In genomic region chr1:155208656-155209372, GRCh38 we compare ENCODE assay signal across 8 cellular contexts. TPM values are rescaled to one million over a fixed set of nuclear protein-coding genes. Genes with fewer than 3 reads are reported as not detected.
DNase-seq lines count a peak whose midpoint lies in the region; ATAC-seq and TF ChIP-seq lines count a peak whose summit lies in the region.

Gene MTX1, plus strand, starts transcription at chr1:155208695. Its CDS starts 110 bp downstream, at chr1:155208805.

- peaks cover 18% of the 10 kb centered on the region for H3K79me1 ChIP-seq in trophoblast cell (ENCODE audit: low read length)

- H3K36me3 ChIP-seq in HAP-1 (replicated peaks): peaks cover 4% of the 10 kb centered on the region; the same call in 1 of the 2 replicates
- peaks cover 11 to 14% of the 10 kb centered on the region in 2 experiments for H3K36me3 ChIP-seq in trophoblast cell (ENCODE audit: control insufficient read depth in 1 of 2, insufficient read depth in 2 of 2, low read length in 2 of 2)
- peaks cover 0 to 35% (median 5%) of the 10 kb centered on the region in 3 donors for H3K36me3 ChIP-seq in tibial nerve

- H3K9me3 Mint-ChIP-seq in activated naive CD8-positive, alpha-beta T cell treated with anti-CD3 and anti-CD28 coated beads, Interleukin-2, amount 10 ng/mL, durations not matched to agents 7 days and 5 days: no peaks in the 10 kb centered on the region

- H3K9me3 ChIP-seq in HAP-1 (no peaks in the 10 kb centered on the region), trophoblast cell (ENCODE audit: insufficient read depth, low read depth, low read length) (no peaks in the 10 kb centered on the region), tibial nerve (no peaks in the 10 kb centered on the region)

- peak within 1 kb of the TSS; percentile 94 for H2AFZ ChIP-seq in trophoblast cell (ENCODE audit: insufficient read depth, low read length, poor library complexity)

- H3K79me2 ChIP-seq in trophoblast cell (ENCODE audit: control insufficient read depth, insufficient read depth, low read length, poor library complexity): peaks cover 12% of the 10 kb centered on the region

- no peak within 1 kb of the TSS for H3K23ac ChIP-seq in trophoblast cell (ENCODE audit: low read length)

- POLR2A ChIA-PET in activated naive CD8-positive, alpha-beta T cell treated with anti-CD3 and anti-CD28 coated beads, Interleukin-2, amount 10 ng/mL, durations not matched to agents 7 days and 5 days (lab: Charles Lee): interaction anchor here (1.1 to 3.7 kb wide), 9 partner anchors 10 to 41 kb away, joined by 3 to 65 read pairs (median 8); partner anchors contain the start of genes KRTCAP2 and TRIM46

- TF ChIP-seq CTCF in NB4 (IDR thresholded peaks at IDR 0.05; ENCODE audit: low read depth, low read length): no peak
- TF ChIP-seq CTCF in tibial nerve (IDR thresholded peaks at IDR 0.05): peak in 1 of 5 experiments; percentile 46

- ATAC-seq in activated naive CD8-positive, alpha-beta T cell treated with anti-CD3 and anti-CD28 coated beads, Interleukin-2, amount 10 ng/mL, durations not matched to agents 7 days and 5 days (ENCODE audit: low read depth): peak; percentile 74
- ATAC-seq in Right ventricle myocardium superior (ENCODE audit: poor library complexity): peak; percentile 91

- no CpG with 5 or more reads among the region's 60 CpGs for WGBS in trophoblast cell (ENCODE audit: extremely low coverage, insufficient coverage, insufficient read length)
- WGBS in tibial nerve, 2 donors: 0% methylated on average over 25 to 39 of the region's 60 CpGs

- peak within 1 kb of the TSS; percentile 98 for H3K18ac ChIP-seq in trophoblast cell (ENCODE audit: low read length)

- peak within 1 kb of the TSS; percentile 95 for H4K8ac ChIP-seq in trophoblast cell (ENCODE audit: low read depth, low read length)

- peak within 1 kb of the TSS; percentile 99 for H4K91ac ChIP-seq in trophoblast cell (ENCODE audit: low read depth, low read length)

- H2BK12ac ChIP-seq in trophoblast cell (ENCODE audit: low read length): peak within 1 kb of the TSS; percentile 89

- peaks cover 25% of the 10 kb centered on the region for H3K4me1 Mint-ChIP-seq in activated naive CD8-positive, alpha-beta T cell treated with anti-CD3 and anti-CD28 coated beads, Interleukin-2, amount 10 ng/mL, durations not matched to agents 7 days and 5 days

- peak within 1 kb of the TSS; percentile 85 for H3K9ac ChIP-seq in trophoblast cell (ENCODE audit: low read length)

- H3K4me3 Mint-ChIP-seq in activated naive CD8-positive, alpha-beta T cell treated with anti-CD3 and anti-CD28 coated beads, Interleukin-2, amount 10 ng/mL, durations not matched to agents 7 days and 5 days: peak within 1 kb of the TSS; percentile 90

- H3K4me3 ChIP-seq in HAP-1 (peak within 1 kb of the TSS; percentile 88), NB4 (ENCODE audit: low read depth, low read length) (peak within 1 kb of the TSS; percentile 100), trophoblast cell (ENCODE audit: low read depth, low read length) (peak within 1 kb of the TSS; percentile 90), tibial nerve (peak within 1 kb of the TSS; percentile 69 to 97 (median 86))

- H2BK5ac ChIP-seq in trophoblast cell (ENCODE audit: low read depth, low read length, poor library complexity): peak within 1 kb of the TSS; percentile 98

- TF ChIP-seq POLR2A in NB4 (IDR thresholded peaks at IDR 0.05; ENCODE audit: extremely low read depth, insufficient read length) (no peak), tibial nerve (IDR thresholded peaks at IDR 0.05) (peak; percentile 4 to 64)

- H3K27me3 ChIP-seq in HAP-1 (ENCODE audit: low read depth): no peaks in the 10 kb centered on the region
- no peaks in the 10 kb centered on the region for H3K27me3 ChIP-seq in trophoblast cell (ENCODE audit: insufficient read depth, low read length)
- no peaks in the 10 kb centered on the region for H3K27me3 ChIP-seq in tibial nerve

- in situ Hi-C loops in G401 (cut with HindIII; ENCODE audit: low sequenced_read_pairs) (no loop called here), HAP-1 (cut with MboI; ENCODE audit: low sequenced_read_pairs) (no loop called here)

- peaks cover 21% of the 10 kb centered on the region for H3K4me1 ChIP-seq in HAP-1
- peaks cover 12 to 14% of the 10 kb centered on the region in 2 experiments for H3K4me1 ChIP-seq in trophoblast cell (ENCODE audit: control insufficient read depth in 1 of 2, insufficient read depth in 2 of 2, low read length in 2 of 2)
- H3K4me1 ChIP-seq in tibial nerve: peaks cover 0 to 46% (median 23%) of the 10 kb centered on the region in 4 donors

- H3K14ac ChIP-seq in trophoblast cell (ENCODE audit: low read length): peak within 1 kb of the TSS; percentile 97

- H3K27ac ChIP-seq in trophoblast cell (ENCODE audit: low read depth, low read length) (peak within 1 kb of the TSS; percentile 77), tibial nerve (peak within 1 kb of the TSS; percentile 97 to 100 (median 100))

- peak; percentile 84 for DNase-seq in G401 (ENCODE audit: low spot score)
- peak; percentile 78 to 94 for DNase-seq in HAP-1 (ENCODE audit: low spot score in 2 of 2)
- DNase-seq in NB4 (ENCODE audit: low read depth): peak; percentile 93
- peak; percentile 39 to 69 for DNase-seq in SW 1271 (lab: John Stamatoyannopoulos, UW)
- DNase-seq in activated naive CD8-positive, alpha-beta T cell treated with anti-CD3 and anti-CD28 coated beads, Interleukin-2, amount 10 ng/mL, durations not matched to agents 7 days and 5 days: peak; percentile 89
- DNase-seq in Right ventricle myocardium superior: peak; percentile 95
- peak; percentile 80 to 83 for DNase-seq in trophoblast cell
- peak; percentile 83 to 86 for DNase-seq in tibial nerve (ENCODE audit: low spot score in 2 of 2)

- peak within 1 kb of the TSS; percentile 96 for H4K12ac ChIP-seq in trophoblast cell (ENCODE audit: low read depth, low read length)

- peak within 1 kb of the TSS; percentile 97 for H2BK120ac ChIP-seq in trophoblast cell (ENCODE audit: insufficient read depth, low read length, poor library complexity)

- peak within 1 kb of the TSS; percentile 99 for H3K4me2 ChIP-seq in trophoblast cell (ENCODE audit: low read length)

- H3K27me3 Mint-ChIP-seq in activated naive CD8-positive, alpha-beta T cell treated with anti-CD3 and anti-CD28 coated beads, Interleukin-2, amount 10 ng/mL, durations not matched to agents 7 days and 5 days: no peaks in the 10 kb centered on the region

- intact Hi-C loops in Right ventricle myocardium superior (cut with DNase I): no loop called here

- H2AK5ac ChIP-seq in trophoblast cell (ENCODE audit: low read length): peak within 1 kb of the TSS; percentile 90

- TF ChIP-seq EP300 in tibial nerve (IDR thresholded peaks at IDR 0.05): peak; percentile 73 to 90

- H3K36me3 Mint-ChIP-seq in activated naive CD8-positive, alpha-beta T cell treated with anti-CD3 and anti-CD28 coated beads, Interleukin-2, amount 10 ng/mL, durations not matched to agents 7 days and 5 days: no peaks in the 10 kb centered on the region

- peak within 1 kb of the TSS; percentile 98 for H3K4ac ChIP-seq in trophoblast cell (ENCODE audit: low read depth, low read length)

- H3K27ac Mint-ChIP-seq in activated naive CD8-positive, alpha-beta T cell treated with anti-CD3 and anti-CD28 coated beads, Interleukin-2, amount 10 ng/mL, durations not matched to agents 7 days and 5 days: peak within 1 kb of the TSS; percentile 90

RNA-seq across cellular contexts. Expression of gene MTX1, which starts in this region (rescaled TPM):
- 125 and 126 TPM in 2 replicates for total RNA-seq in G401 (2014; rRNA removed; shearing (Covaris generic))
- 10 to 100 TPM; 31.5 to 31.7 TPM for total RNA-seq in activated naive CD8-positive, alpha-beta T cell treated with anti-CD3 and anti-CD28 coated beads, Interleukin-2, amount 10 ng/mL, durations not matched to agents 7 days and 5 days
- total RNA-seq in Right ventricle myocardium superior (16.4 TPM), tibial nerve (10 to 100 TPM; 30.1 to 50.7 (median 35.3) TPM)
- polyA plus RNA-seq in trophoblast cell (2013): 39.6 and 40.4 TPM in 2 replicates

Comparison
In these comparisons a context has a peak if more than half of its experiments do, and no peak if none do; other contexts are left out.
1. Peak in every context shown above with its lines: DNase-seq, ATAC-seq, H3K4me3 ChIP-seq and H3K27ac ChIP-seq.